ENCODE assay signal across 1 cellular context in genomic region chr13:34412817-34413365, GRCh38.
TF ChIP-seq lines count a peak whose summit lies in the region.

No MANE protein-coding gene starts in this region.

TF ChIP-seq in WTC11, 78 proteins besides CTCF, POLR2A, EP300 and RAD21 (continued from another document):
- TF ChIP-seq FOXP4 (CRISPR knock-in tag; IDR thresholded peaks at IDR 0.05) (no peak), NFE2L1 (CRISPR knock-in tag; IDR thresholded peaks at IDR 0.05) (no peak), ZNF281 (CRISPR knock-in tag; IDR thresholded peaks at IDR 0.05) (no peak)
- TF ChIP-seq, protein P1, sequence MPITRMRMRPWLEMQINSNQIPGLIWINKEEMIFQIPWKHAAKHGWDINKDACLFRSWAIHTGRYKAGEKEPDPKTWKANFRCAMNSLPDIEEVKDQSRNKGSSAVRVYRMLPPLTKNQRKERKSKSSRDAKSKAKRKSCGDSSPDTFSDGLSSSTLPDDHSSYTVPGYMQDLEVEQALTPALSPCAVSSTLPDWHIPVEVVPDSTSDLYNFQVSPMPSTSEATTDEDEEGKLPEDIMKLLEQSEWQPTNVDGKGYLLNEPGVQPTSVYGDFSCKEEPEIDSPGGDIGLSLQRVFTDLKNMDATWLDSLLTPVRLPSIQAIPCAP (CRISPR knock-in tag; IDR thresholded peaks at IDR 0.05), result no peak
